Comparison of ENCODE assay signal across 13 cellular contexts in the genomic region with DNA sequence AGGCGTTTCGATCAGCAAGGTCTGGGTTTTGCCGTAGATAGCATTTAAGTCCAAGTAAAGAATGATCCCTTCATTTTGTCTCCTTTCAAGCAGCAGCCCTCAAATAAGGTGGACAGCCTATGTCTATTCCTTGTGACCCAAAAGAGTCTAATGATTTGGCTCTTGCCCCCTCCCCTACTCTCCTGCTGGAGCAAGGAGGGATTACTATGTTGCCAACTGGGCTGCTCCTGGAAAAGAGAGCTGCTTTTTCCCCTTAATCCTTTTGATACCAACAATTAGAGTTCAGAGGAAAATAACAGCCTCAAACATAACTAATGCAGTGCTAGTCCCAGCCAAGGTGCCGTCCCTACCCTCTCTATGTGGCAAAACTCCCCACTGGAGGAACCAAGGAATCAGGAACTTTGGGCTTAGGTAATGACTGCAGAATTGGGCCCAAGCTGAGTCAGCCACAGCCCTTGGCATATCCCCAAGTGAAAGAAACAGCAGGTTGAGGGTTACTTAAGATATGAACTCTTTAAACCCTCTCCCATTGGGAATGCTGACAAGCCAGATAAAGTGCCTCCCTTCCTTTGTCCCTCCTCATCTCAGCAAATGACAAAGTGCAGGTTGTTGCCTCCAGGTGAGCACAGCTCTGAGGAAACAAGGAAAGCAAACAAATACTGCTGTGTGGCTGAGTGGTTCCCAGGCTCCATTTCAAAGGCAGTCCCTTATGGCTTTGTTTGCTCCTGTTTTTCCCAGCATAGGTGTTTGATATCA.
DNase-seq lines count a peak whose midpoint lies in the region; ATAC-seq, FAIRE-seq and TF ChIP-seq lines count a peak whose summit lies in the region.
"Had no signal": no experiment of that assay in that cellular context is flagged by ENCODE, and none has a peak within 500 bp of the region (broad histone marks: within the 10 kb centered on the region; RNA-seq: fewer than 3 reads in every experiment).

No MANE protein-coding gene starts in this region.

- H3K14ac ChIP-seq in IMR-90 (replicated peaks; ENCODE audit: low read depth, low read length) = 0 out of 2 replicates have a peak overlapping the region, but pooled peaks have one; percentile 34

- H3K27me3 ChIP-seq in IMR-90 (ENCODE audit: control insufficient read depth, insufficient read depth, low read length) = no peaks in the 10 kb centered on the region
- no peaks in the 10 kb centered on the region for H3K27me3 ChIP-seq in astrocyte (ENCODE audit: insufficient read depth, low read length)
- H3K27me3 ChIP-seq in tibial nerve = no peaks in the 10 kb centered on the region
- H3K27me3 ChIP-seq: heart left ventricle, Peyer's patch had no signal

- ATAC-seq in IMR-90 (ENCODE audit: low read depth) = no peak
- no peak for ATAC-seq in GM18520 (IDR thresholded peaks at IDR 0.05; ENCODE audit: unreplicated experiment)
- ATAC-seq in HG03196 (IDR thresholded peaks at IDR 0.05; ENCODE audit: unreplicated experiment) = no peak
- ATAC-seq in GM19397 (IDR thresholded peaks at IDR 0.05; ENCODE audit: unreplicated experiment) = no peak
- ATAC-seq: activated naive CD8-positive, alpha-beta T cell treated with anti-CD3 and anti-CD28 coated beads, Interleukin-2, amount 50 U/mL, for 24 hours; heart left ventricle; sciatic nerve had no signal

- no peaks in the 10 kb centered on the region for H3K27me3 Mint-ChIP-seq in astrocyte (ENCODE audit: low read depth, unreplicated experiment)
- H3K27me3 Mint-ChIP-seq: activated naive CD8-positive, alpha-beta T cell treated with anti-CD3 and anti-CD28 coated beads, Interleukin-2, amount 50 U/mL, for 24 hours had no signal

- in situ Hi-C loops in IMR-90 (cut with MboI; ENCODE audit: low sequenced_read_pairs) = no loop called here

- no peak overlapping the region for H4K8ac ChIP-seq in IMR-90 (ENCODE audit: low read depth in 2 of 2, low read length in 2 of 2)

- TF ChIP-seq RAD21 in IMR-90 (IDR thresholded peaks at IDR 0.05; ENCODE audit: low read length) = no peak

- H3K9me3 ChIP-seq in IMR-90 (ENCODE audit: control insufficient read depth, insufficient read depth, low read length) (no peaks in the 10 kb centered on the region), astrocyte (ENCODE audit: insufficient read depth, low read depth, low read length) (no peaks in the 10 kb centered on the region), tibial nerve (no peaks in the 10 kb centered on the region)
- H3K9me3 ChIP-seq: Peyer's patch had no signal

- H3K36me3 Mint-ChIP-seq in astrocyte (ENCODE audit: low read depth, unreplicated experiment) = no peaks in the 10 kb centered on the region

- dilution Hi-C loops in IMR-90 (cut with HindIII; ENCODE audit: low sequenced_read_pairs, unreplicated experiment) = no loop called here

- BruUV-seq in IMR-90 (replicated peaks; lab: Mats Ljungman, UMichigan) = no TSS peak

- no peak overlapping the region for H3K56ac ChIP-seq in IMR-90 (ENCODE audit: extremely low read depth, insufficient read depth, low read length)

- H2AK9ac ChIP-seq in IMR-90 (replicated peaks; ENCODE audit: low read depth, low read length, poor library complexity) = no peak overlapping the region

- CTCF ChIA-PET in IMR-90 (lab: Yijun Ruan, JAX) = no interaction called here

- no peak overlapping the region; the same call in 1 of the 2 replicates for H4K5ac ChIP-seq in IMR-90 (ENCODE audit: low read depth, low read length)

- no peaks in the 10 kb centered on the region for H4K20me1 ChIP-seq in IMR-90 (ENCODE audit: insufficient read depth, low read length)
- no peaks in the 10 kb centered on the region for H4K20me1 ChIP-seq in astrocyte (ENCODE audit: insufficient read depth, low read length)

- H2BK15ac ChIP-seq in IMR-90 (ENCODE audit: low read depth, low read length) = peak overlapping the region; percentile 66; the same call in 1 of the 3 replicates

- no peak overlapping the region for H4K91ac ChIP-seq in IMR-90 (ENCODE audit: insufficient read depth, low read depth, low read length)

- TF ChIP-seq CTCF in IMR-90 (conservative IDR thresholded peaks at IDR 0.05; ENCODE audit: low read depth, low read length) = no peak
- no peak for TF ChIP-seq CTCF in astrocyte (IDR thresholded peaks at IDR 0.05; ENCODE audit: insufficient read depth, low read depth, low read length)
- no peak for TF ChIP-seq CTCF in tibial nerve (IDR thresholded peaks at IDR 0.05)

- intact Hi-C loops in IMR-90 (cut with micrococcal nuclease) = loop anchor here (10.0 kb wide), 1 partner anchor 824 kb away; no protein-coding TSS in a partner anchor

- no peak overlapping the region for H2BK5ac ChIP-seq in IMR-90 (ENCODE audit: low read depth, low read length, poor library complexity, severe bottlenecking)

- no peak overlapping the region for H3K4me3 Mint-ChIP-seq in astrocyte (ENCODE audit: unreplicated experiment)
- H3K4me3 Mint-ChIP-seq: activated naive CD8-positive, alpha-beta T cell treated with anti-CD3 and anti-CD28 coated beads, Interleukin-2, amount 50 U/mL, for 24 hours had no signal

- H2AFZ ChIP-seq in IMR-90 (replicated peaks; ENCODE audit: low read length, poor library complexity) = peak overlapping the region; percentile 26
- no peak overlapping the region for H2AFZ ChIP-seq in astrocyte (ENCODE audit: low read depth, low read length)

- H3K4me1 Mint-ChIP-seq in astrocyte (ENCODE audit: low read depth, unreplicated experiment) = no peaks in the 10 kb centered on the region
- H3K4me1 Mint-ChIP-seq: activated naive CD8-positive, alpha-beta T cell treated with anti-CD3 and anti-CD28 coated beads, Interleukin-2, amount 50 U/mL, for 24 hours had no signal

- peaks cover 5% of the 10 kb centered on the region for H3K4me1 ChIP-seq in IMR-90 (ENCODE audit: control insufficient read depth, insufficient read depth, low read length)
- H3K4me1 ChIP-seq in astrocyte (ENCODE audit: insufficient read depth, low read length) = no peaks in the 10 kb centered on the region
- no peaks in the 10 kb centered on the region for H3K4me1 ChIP-seq in tibial nerve
- H3K4me1 ChIP-seq: heart left ventricle, Peyer's patch had no signal

- H3K27ac Mint-ChIP-seq in astrocyte (ENCODE audit: unreplicated experiment) = no peak overlapping the region
- H3K27ac Mint-ChIP-seq: activated naive CD8-positive, alpha-beta T cell treated with anti-CD3 and anti-CD28 coated beads, Interleukin-2, amount 50 U/mL, for 24 hours had no signal

- no peak overlapping the region for H3K23ac ChIP-seq in IMR-90 (ENCODE audit: low read depth, low read length)

- H3K4me2 ChIP-seq in IMR-90 (ENCODE audit: low read depth, low read length) (no peak overlapping the region), astrocyte (ENCODE audit: low read length) (no peak overlapping the region)

- peak overlapping the region; percentile 47; the same call in 1 of the 2 replicates for H2BK20ac ChIP-seq in IMR-90 (ENCODE audit: low read depth, low read length)

- peak overlapping the region; percentile 65 for H2AK5ac ChIP-seq in IMR-90 (ENCODE audit: low read depth, low read length)

- no peak for TF ChIP-seq EP300 in tibial nerve (IDR thresholded peaks at IDR 0.05)

- peaks cover 0 to 12% of the 10 kb centered on the region in 2 experiments; a peak in 2 of 4 replicates for H3K79me1 ChIP-seq in IMR-90 (ENCODE audit: low read depth in 1 of 2, low read length in 2 of 2)

- peaks cover 21% of the 10 kb centered on the region for H3K9me3 Mint-ChIP-seq in astrocyte (ENCODE audit: unreplicated experiment)

- H3K9ac ChIP-seq in IMR-90 (ENCODE audit: low read depth, low read length) = no peak overlapping the region
- no peak overlapping the region for H3K9ac ChIP-seq in astrocyte (ENCODE audit: low read length)

- H3K18ac ChIP-seq in IMR-90 (ENCODE audit: low read depth, low read length) = no peak overlapping the region

- H2BK120ac ChIP-seq in IMR-90 (ENCODE audit: low read depth, low read length) = peak overlapping the region; percentile 29; the same call in 1 of the 2 replicates

- H3K79me2 ChIP-seq in astrocyte (ENCODE audit: insufficient read depth, low read length) = no peaks in the 10 kb centered on the region

- POLR2A ChIA-PET in IMR-90 (lab: Charles Lee; ENCODE audit: unreplicated experiment) = no interaction called here

- H3K36me3 ChIP-seq in IMR-90 (ENCODE audit: control insufficient read depth, insufficient read depth, low read length) (no peaks in the 10 kb centered on the region), astrocyte (ENCODE audit: insufficient read depth, low read length) (no peaks in the 10 kb centered on the region), tibial nerve (no peaks in the 10 kb centered on the region)
- H3K36me3 ChIP-seq: heart left ventricle, Peyer's patch had no signal

- H3K4ac ChIP-seq in IMR-90 (ENCODE audit: low read depth, low read length) = peak overlapping the region; percentile 53; the same call in 1 of the 2 replicates

- no peak overlapping the region for H3K4me3 ChIP-seq in IMR-90 (ENCODE audit: insufficient read depth, low read depth, low read length)
- no peak overlapping the region for H3K4me3 ChIP-seq in astrocyte (ENCODE audit: insufficient read depth, low read depth, low read length)
- H3K4me3 ChIP-seq in tibial nerve = no peak overlapping the region
- H3K4me3 ChIP-seq: heart left ventricle, Peyer's patch had no signal

- DNase-seq in COLO668 (lab: John Stamatoyannopoulos, UW; ENCODE audit: unreplicated experiment) (peak; percentile 73), IMR-90 (peak; percentile 51), astrocyte (ENCODE audit: low read depth) (peak; percentile 41), iris pigment epithelial cell (ENCODE audit: low read depth) (peak; percentile 41), tibial nerve (ENCODE audit: low spot score in 2 of 2) (no peak)
- DNase-seq: activated naive CD8-positive, alpha-beta T cell treated with anti-CD3 and anti-CD28 coated beads, Interleukin-2, amount 50 U/mL, for 24 hours; heart left ventricle; Peyer's patch had no signal

- H3K27ac ChIP-seq in IMR-90 (ENCODE audit: insufficient read depth, low read length) = no peak overlapping the region
- H3K27ac ChIP-seq in astrocyte (ENCODE audit: low read depth, low read length) = no peak overlapping the region
- H3K27ac ChIP-seq in tibial nerve = no peak overlapping the region
- H3K27ac ChIP-seq: heart left ventricle had no signal

- H3K9me1 ChIP-seq in IMR-90 (ENCODE audit: insufficient read depth, low read length) = peaks cover 7% of the 10 kb centered on the region; the same call in 1 of the 2 replicates

- TF ChIP-seq POLR2A in IMR-90 (IDR thresholded peaks at IDR 0.05; ENCODE audit: low read depth, low read length) (no peak), tibial nerve (IDR thresholded peaks at IDR 0.05) (no peak)

- FAIRE-seq in astrocyte (lab: Jason Lieb, UNC) = no peak
- FAIRE-seq: G401.6 had no signal

- WGBS in IMR-90 (ENCODE audit: extremely low coverage in 2 of 2, insufficient read length in 1 of 2), 2 experiments = no CpG with 5 or more reads among the region's 4 CpGs
- WGBS in tibial nerve, 2 donors = 87 to 95% methylated on average over 4 of the region's 4 CpGs

TF ChIP-seq in IMR-90, 13 proteins besides CTCF, POLR2A, EP300 and RAD21 (continues in another document):
- TF ChIP-seq CHD1 (IDR thresholded peaks at IDR 0.05; ENCODE audit: low read depth, low read length) = no peak
- no peak for TF ChIP-seq FOS (IDR thresholded peaks at IDR 0.05; ENCODE audit: low read depth, low read length)
- TF ChIP-seq MXI1 (IDR thresholded peaks at IDR 0.05; ENCODE audit: borderline replicate concordance, low read depth, low read length) = no peak

Comparison
In these comparisons a context has a peak if more than half of its experiments do, and no peak if none do; other contexts are left out.
1. DNase-seq: peak in COLO668 (single experiment), IMR-90 (single experiment), astrocyte (single experiment) and iris pigment epithelial cell (single experiment); none in tibial nerve (0 of 2).